In the genomic region with DNA sequence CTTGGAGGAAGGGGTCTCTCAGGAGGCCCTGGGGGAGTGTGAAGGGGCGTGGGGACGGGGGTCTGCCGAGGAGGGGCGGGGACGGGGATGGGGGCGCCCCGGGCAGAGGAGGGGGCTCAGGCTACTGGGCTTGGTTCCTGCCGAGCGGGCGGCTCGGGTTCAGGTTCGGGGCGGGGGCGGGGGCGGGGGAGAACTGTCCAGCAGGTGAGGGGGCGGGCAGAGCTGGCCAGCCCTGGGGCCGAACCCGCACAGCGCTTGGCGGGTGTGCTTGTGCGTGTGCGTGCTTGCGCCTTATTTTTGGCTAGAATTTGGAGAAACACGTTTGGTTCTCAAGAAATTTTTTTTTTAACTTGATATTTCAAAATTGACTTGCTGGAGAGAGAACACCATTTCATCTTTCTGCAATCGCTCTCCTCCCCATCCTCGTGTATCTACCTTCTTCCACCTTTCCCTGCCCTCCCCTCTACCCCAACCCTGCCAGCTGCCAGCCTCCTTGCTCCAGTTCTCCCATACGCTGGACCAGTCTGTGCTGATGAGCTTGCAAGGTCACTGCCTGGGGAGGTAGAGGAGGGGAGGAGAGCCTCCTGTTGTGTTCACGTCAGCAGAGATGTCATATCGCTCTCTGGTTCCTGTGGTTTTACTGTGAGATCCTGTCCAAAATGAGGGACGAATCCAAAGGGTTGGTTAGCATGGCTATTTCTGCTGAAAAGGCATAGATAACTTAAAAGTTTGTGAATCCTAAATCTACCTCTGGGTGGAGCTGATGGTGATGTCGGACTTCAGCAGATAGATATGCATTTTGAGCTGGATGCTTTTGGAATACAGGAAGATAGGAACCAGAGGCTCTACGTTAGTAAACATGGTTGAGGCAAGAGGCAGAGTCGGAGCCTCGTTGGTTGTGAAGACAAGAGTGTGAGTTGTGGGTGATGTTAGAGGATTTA, we compare ENCODE assay signal across 8 cellular contexts. TPM values are rescaled to one million over a fixed set of nuclear protein-coding genes. Genes with fewer than 3 reads are reported as not detected.
DNase-seq lines count a peak whose midpoint lies in the region; ATAC-seq, FAIRE-seq and TF ChIP-seq lines count a peak whose summit lies in the region.

No MANE protein-coding gene starts in this region.

- H3K4me3 Mint-ChIP-seq in CD4-positive, CD25-positive, alpha-beta regulatory T cell = peak overlapping the region; percentile 83 to 96 (median 91)
- peak overlapping the region; percentile 83 to 91 (median 85) for H3K4me3 Mint-ChIP-seq in brain

- H3K36me3 ChIP-seq in CD4-positive, CD25-positive, alpha-beta regulatory T cell (ENCODE audit: control insufficient read depth, insufficient read depth, low read length) = peaks cover 21% of the 10 kb centered on the region

- H3K27ac ChIP-seq in CD4-positive, CD25-positive, alpha-beta regulatory T cell (ENCODE audit: insufficient read depth, low read length, poor library complexity, severe bottlenecking) = peak overlapping the region; percentile 94
- H3K27ac ChIP-seq in skin epidermis = peak overlapping the region; percentile 50 to 99 (median 94)

- peak overlapping the region; percentile 75 to 96 (median 79) for H3K27ac Mint-ChIP-seq in CD4-positive, CD25-positive, alpha-beta regulatory T cell
- H3K27ac Mint-ChIP-seq in brain = peak overlapping the region; percentile 58 to 93 (median 79)

- no peak for FAIRE-seq in HTR-8/SVneo (lab: Jason Lieb, UNC)

- peak; percentile 19 to 68 (median 28) for DNase-seq in CD4-positive, CD25-positive, alpha-beta regulatory T cell
- DNase-seq in HTR-8/SVneo (ENCODE audit: insufficient read length, low spot score) (peak; percentile 32), SHP77 (lab: John Stamatoyannopoulos, UW) (peak; percentile 36 to 51), iPS-NIHi11 (ENCODE audit: low spot score) (peak; percentile 79)

- H3K4me1 Mint-ChIP-seq in CD4-positive, CD25-positive, alpha-beta regulatory T cell = peaks cover 27 to 67% (median 40%) of the 10 kb centered on the region in 4 donors
- peaks cover 56% of the 10 kb centered on the region for H3K4me1 Mint-ChIP-seq in brain

- peaks cover 8% of the 10 kb centered on the region for H3K36me3 Mint-ChIP-seq in CD4-positive, CD25-positive, alpha-beta regulatory T cell
- peaks cover 14% of the 10 kb centered on the region for H3K36me3 Mint-ChIP-seq in brain

- no peaks in the 10 kb centered on the region for H3K9me3 Mint-ChIP-seq in CD4-positive, CD25-positive, alpha-beta regulatory T cell
- H3K9me3 Mint-ChIP-seq in brain = no peaks in the 10 kb centered on the region

- peaks cover 5% of the 10 kb centered on the region for H3K27me3 Mint-ChIP-seq in CD4-positive, CD25-positive, alpha-beta regulatory T cell
- H3K27me3 Mint-ChIP-seq in brain = peaks cover 9% of the 10 kb centered on the region

- H3K4me1 ChIP-seq in CD4-positive, CD25-positive, alpha-beta regulatory T cell (ENCODE audit: control insufficient read depth, insufficient read depth, low read length, poor library complexity, severe bottlenecking) = peaks cover 46% of the 10 kb centered on the region

- H3K9me3 ChIP-seq in CD4-positive, CD25-positive, alpha-beta regulatory T cell (ENCODE audit: control insufficient read depth in 2 of 2, low read length in 2 of 2) = no peaks in the 10 kb centered on the region

- ATAC-seq in CD4-positive, CD25-positive, alpha-beta regulatory T cell (ENCODE audit: low read depth in 2 of 2) = no peak
- ATAC-seq in GM18520 (IDR thresholded peaks at IDR 0.05; ENCODE audit: unreplicated experiment) (no peak), GM18511 (IDR thresholded peaks at IDR 0.05; ENCODE audit: unreplicated experiment) (no peak)

- H3K27me3 ChIP-seq in CD4-positive, CD25-positive, alpha-beta regulatory T cell (ENCODE audit: control insufficient read depth, insufficient read depth, low read length) = no peaks in the 10 kb centered on the region

- TF ChIP-seq CTCF in brain (conservative IDR thresholded peaks at IDR 0.05) = no peak

- H3K4me3 ChIP-seq in CD4-positive, CD25-positive, alpha-beta regulatory T cell (ENCODE audit: low read depth, low read length) = peak overlapping the region; percentile 95
- peak overlapping the region; percentile 65 to 91 (median 82) for H3K4me3 ChIP-seq in skin epidermis

RNA-seq across cellular contexts. Expression of a gene that starts 0.7 kb away (rescaled TPM):
- 179 TPM for total RNA-seq in CD4-positive, CD25-positive, alpha-beta regulatory T cell
- polyA plus RNA-seq in CD4-positive, CD25-positive, alpha-beta regulatory T cell = 10 to 100 TPM; 17.8 to 29.2 (median 23.1) TPM
- polyA plus RNA-seq in brain (ENCODE audit: insufficient read depth, low read depth, low replicate concordance) = 58.9 TPM

RNA-seq across cellular contexts. Expression of a gene that starts 12.8 kb away (rescaled TPM):
- 5.7 TPM for total RNA-seq in CD4-positive, CD25-positive, alpha-beta regulatory T cell
- polyA plus RNA-seq in CD4-positive, CD25-positive, alpha-beta regulatory T cell = 10 to 100 TPM in 1 of 4 donors, 1 to 10 TPM in 3; 6.1 to 13.0 (median 9.3) TPM
- polyA plus RNA-seq in brain (ENCODE audit: insufficient read depth, low read depth, low replicate concordance) = 14.3 TPM

RNA-seq across cellular contexts. Expression of a gene that starts 22.0 kb away (rescaled TPM):
- total RNA-seq in CD4-positive, CD25-positive, alpha-beta regulatory T cell = 19.0 TPM
- polyA plus RNA-seq in CD4-positive, CD25-positive, alpha-beta regulatory T cell = 10 to 100 TPM; 16.3 to 27.7 (median 17.2) TPM
- 25.9 TPM for polyA plus RNA-seq in brain (ENCODE audit: insufficient read depth, low read depth, low replicate concordance)

RNA-seq across cellular contexts. Expression of a gene that starts 55.8 kb away (rescaled TPM):
- total RNA-seq in CD4-positive, CD25-positive, alpha-beta regulatory T cell = 81.7 TPM
- polyA plus RNA-seq in CD4-positive, CD25-positive, alpha-beta regulatory T cell = 10 to 100 TPM; 55.3 to 93.9 (median 60.0) TPM
- 16.2 TPM for polyA plus RNA-seq in brain (ENCODE audit: insufficient read depth, low read depth, low replicate concordance)

Comparison
In these comparisons a context has a peak if more than half of its experiments do, and no peak if none do; other contexts are left out.
1. DNase-seq: peak in every context shown above with its lines; median percentile 79 in iPS-NIHi11; 44 in SHP77; 32 in HTR-8/SVneo; 28 in CD4-positive, CD25-positive, alpha-beta regulatory T cell.